Comparison of ENCODE assay signal across 29 cellular contexts in the genomic region with DNA sequence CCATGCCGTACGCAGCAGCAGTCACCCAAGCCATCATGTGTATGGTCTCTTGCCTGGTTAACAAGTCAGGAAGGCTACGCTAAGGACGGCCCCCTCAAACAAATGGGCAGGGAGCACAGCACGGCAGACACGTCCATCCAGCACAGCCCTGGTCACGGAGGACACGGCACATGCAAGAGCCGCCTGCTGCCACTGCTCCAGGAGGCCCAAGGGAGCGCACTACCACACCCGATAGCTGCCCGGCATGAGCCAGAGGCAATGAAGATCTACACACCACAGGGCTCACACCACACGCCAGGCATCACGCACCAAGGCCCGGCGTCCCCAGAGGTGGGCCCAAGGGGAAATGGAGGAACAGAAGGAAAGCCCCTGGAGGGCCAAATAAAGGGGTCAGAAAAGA.
DNase-seq lines count a peak whose midpoint lies in the region; ATAC-seq and TF ChIP-seq lines count a peak whose summit lies in the region.
"Had no signal": no experiment of that assay in that cellular context is flagged by ENCODE, and none has a peak within 500 bp of the region (broad histone marks: within the 10 kb centered on the region; RNA-seq: fewer than 3 reads in every experiment).

No MANE protein-coding gene starts in this region.

- H3K9ac ChIP-seq in BLaER1 treated with 17β-estradiol and CSF1 and Interleukin-3, amounts not matched to agents 10 nM and 100 nM, result peak overlapping the region in 3 of 11 experiments; percentile 58 to 63 (median 59); a peak in 6 of 22 replicates
- H3K9ac ChIP-seq in neuronal stem cell (ENCODE audit: low read depth, low read length, poor library complexity), result peak overlapping the region; percentile 55
- H3K9ac ChIP-seq: GM23248, SK-N-SH had no signal

- no peak overlapping the region for H2BK120ac ChIP-seq in neuronal stem cell (ENCODE audit: low read depth, low read length)

- peak overlapping the region; percentile 63 for H2BK12ac ChIP-seq in neuronal stem cell (ENCODE audit: low read length)

- peak overlapping the region; percentile 79 for H3K18ac ChIP-seq in neuronal stem cell (ENCODE audit: low read length)

- peaks cover 9% of the 10 kb centered on the region for H3K4me1 Mint-ChIP-seq in GM23338
- peaks cover 55% of the 10 kb centered on the region for H3K4me1 Mint-ChIP-seq in dendritic cell treated with granulocyte-macrophage colony-stimulating factor and Interleukin-4, amounts not matched to agents 40 ng/mL and 50 ng/mL, for 4 days (ENCODE audit: low read depth)

- 0 out of 2 replicates have a peak, but pooled peaks cover 8% of the 10 kb centered on the region for H3K79me2 ChIP-seq in GM23338 (replicated peaks; ENCODE audit: insufficient read depth)

- H2BK5ac ChIP-seq in neuronal stem cell (ENCODE audit: low read length), result no peak overlapping the region

- peaks cover 0 to 26% (median 12%) of the 10 kb centered on the region in 11 experiments; a peak in 12 of 22 replicates for H3K36me3 ChIP-seq in BLaER1 treated with 17β-estradiol and CSF1 and Interleukin-3, amounts not matched to agents 10 nM and 100 nM
- no peaks in the 10 kb centered on the region for H3K36me3 ChIP-seq in GM23338 (ENCODE audit: insufficient read depth)
- H3K36me3 ChIP-seq in neuronal stem cell (replicated peaks in 1 of 2; ENCODE audit: control insufficient read depth in 2 of 2, insufficient read depth in 2 of 2, low read length in 2 of 2), result peaks cover 2 to 4% of the 10 kb centered on the region in 2 donors
- H3K36me3 ChIP-seq: brain microvascular endothelial cell, esophagus squamous epithelium, heart left ventricle, left ventricle myocardium inferior, ovary had no signal

- peak overlapping the region; percentile 74; the same call in 1 of the 2 replicates for H3K27ac Mint-ChIP-seq in GM23338
- H3K27ac Mint-ChIP-seq in dendritic cell treated with granulocyte-macrophage colony-stimulating factor and Interleukin-4, amounts not matched to agents 40 ng/mL and 50 ng/mL, for 4 days, result peak overlapping the region; percentile 9
- H3K27ac Mint-ChIP-seq: HFFc6 had no signal

- H4K8ac ChIP-seq in neuronal stem cell (ENCODE audit: low read depth, low read length), result peak overlapping the region; percentile 76

- no peak overlapping the region for H3K4me3 ChIP-seq in BLaER1 treated with 17β-estradiol and CSF1 and Interleukin-3, amounts not matched to agents 10 nM and 100 nM
- H3K4me3 ChIP-seq in GM23338 (no peak overlapping the region), neuronal stem cell (ENCODE audit: low read length in 2 of 2) (no peak overlapping the region)
- H3K4me3 ChIP-seq: dorsolateral prefrontal cortex, esophagus squamous epithelium, GM23248, heart left ventricle, left ventricle myocardium inferior, ovary, PC-9 had no signal

- no peaks in the 10 kb centered on the region for H3K9me2 ChIP-seq in GM23338 (ENCODE audit: insufficient read depth)
- H3K9me2 ChIP-seq: SK-N-SH had no signal

- H4K91ac ChIP-seq in neuronal stem cell (ENCODE audit: low read depth, low read length, poor library complexity), result no peak overlapping the region

- DNase-seq in GM23338 (ENCODE audit: low spot score) (no peak), neuronal stem cell (ENCODE audit: low spot score) (no peak), G401 (ENCODE audit: low spot score) (no peak)
- DNase-seq in activated T-cell treated with anti-CD3 and anti-CD28 coated beads, Interleukin-2, amount 50 U/mL, for 48 hours, result no peak
- DNase-seq: activated CD4-positive, alpha-beta T cell treated with anti-CD3 and anti-CD28 coated beads, Interleukin-2, amount 50 U/mL, for 4 hours; activated naive CD4-positive, alpha-beta T cell treated with Interleukin-2 at 50 U/mL for 16 hours; amniotic stem cell; brain microvascular endothelial cell; DMS79 treated with DMSO at 0.1 percent for 48 hours; dorsolateral prefrontal cortex; esophagus squamous epithelium; foreskin keratinocyte; GM23248; heart left ventricle; HFFc6; islet precursor cell; KBM-7; left ventricle myocardium inferior; NCI-H1436 treated with DMSO at 0.1 percent for 48 hours; NCI-H226; NCI-H526 treated with DMSO at 0.1 percent for 48 hours; PC-9; SK-N-SH; stimulated activated CD4-positive, alpha-beta T cell treated with anti-CD3 and anti-CD28 coated beads, Interleukin-15, amount 100 ng/mL, for 24 hours; stimulated activated CD4-positive, alpha-beta T cell treated with anti-CD3 and anti-CD28 coated beads, Interleukin-4, amount 100 ng/mL, for 4 hours had no signal

- H3K4me3 Mint-ChIP-seq in GM23338, result no peak overlapping the region
- H3K4me3 Mint-ChIP-seq in dendritic cell treated with granulocyte-macrophage colony-stimulating factor and Interleukin-4, amounts not matched to agents 40 ng/mL and 50 ng/mL, for 4 days, result no peak overlapping the region
- H3K4me3 Mint-ChIP-seq: HFFc6 had no signal

- H3K36me3 Mint-ChIP-seq in GM23338 (ENCODE audit: low read depth), result peaks cover 14% of the 10 kb centered on the region
- H3K36me3 Mint-ChIP-seq in dendritic cell treated with granulocyte-macrophage colony-stimulating factor and Interleukin-4, amounts not matched to agents 40 ng/mL and 50 ng/mL, for 4 days (ENCODE audit: low read depth), result peaks cover 50% of the 10 kb centered on the region

- peaks cover 0 to 34% (median 0%) of the 10 kb centered on the region in 11 experiments; a peak in 8 of 22 replicates for H3K27me3 ChIP-seq in BLaER1 treated with 17β-estradiol and CSF1 and Interleukin-3, amounts not matched to agents 10 nM and 100 nM
- H3K27me3 ChIP-seq in GM23338 (ENCODE audit: insufficient read depth), result no peaks in the 10 kb centered on the region
- H3K27me3 ChIP-seq in neuronal stem cell (ENCODE audit: control insufficient read depth in 3 of 3, insufficient read depth in 3 of 3, low read depth in 1 of 3, low read length in 3 of 3), result no peaks in the 10 kb centered on the region
- H3K27me3 ChIP-seq: brain microvascular endothelial cell, dorsolateral prefrontal cortex, esophagus squamous epithelium, foreskin keratinocyte, heart left ventricle, ovary had no signal

- H3K4me1 ChIP-seq in BLaER1 treated with 17β-estradiol and CSF1 and Interleukin-3, amounts not matched to agents 10 nM and 100 nM, result peaks cover 47 to 100% (median 95%) of the 10 kb centered on the region in 10 experiments
- no peaks in the 10 kb centered on the region for H3K4me1 ChIP-seq in GM23338 (ENCODE audit: insufficient read depth)
- peaks cover 10 to 26% of the 10 kb centered on the region in 2 donors for H3K4me1 ChIP-seq in neuronal stem cell (ENCODE audit: control insufficient read depth in 2 of 2, insufficient read depth in 1 of 2, low read depth in 1 of 2, low read length in 2 of 2)
- H3K4me1 ChIP-seq: foreskin keratinocyte had no signal

- peak overlapping the region; percentile 46 for H3K23ac ChIP-seq in neuronal stem cell (ENCODE audit: low read depth, low read length, poor library complexity)

- H3K9me3 Mint-ChIP-seq in GM23338, result no peaks in the 10 kb centered on the region
- H3K9me3 Mint-ChIP-seq in dendritic cell treated with granulocyte-macrophage colony-stimulating factor and Interleukin-4, amounts not matched to agents 40 ng/mL and 50 ng/mL, for 4 days, result no peaks in the 10 kb centered on the region
- H3K9me3 Mint-ChIP-seq: HFFc6 had no signal

- peak overlapping the region; percentile 38 for H3K4ac ChIP-seq in neuronal stem cell (ENCODE audit: low read length)

- H4K20me1 ChIP-seq in BLaER1 treated with 17β-estradiol and CSF1 and Interleukin-3, amounts not matched to agents 10 nM and 100 nM, result peaks cover 63 to 100% (median 100%) of the 10 kb centered on the region in 11 experiments
- H4K20me1 ChIP-seq in GM23338 (replicated peaks; ENCODE audit: insufficient read depth), result no peaks in the 10 kb centered on the region

- in situ Hi-C loops in G401 (cut with HindIII; ENCODE audit: low sequenced_read_pairs), result no loop called here

- H2AK5ac ChIP-seq in neuronal stem cell (ENCODE audit: low read depth, low read length), result peak overlapping the region; percentile 42

- intact Hi-C loops in dendritic cell treated with granulocyte-macrophage colony-stimulating factor and Interleukin-4, amounts not matched to agents 40 ng/mL and 50 ng/mL, for 4 days (cut with micrococcal nuclease), result no loop called here

- H3K14ac ChIP-seq in neuronal stem cell (ENCODE audit: low read length), result no peak overlapping the region

- H3K27ac ChIP-seq in BLaER1 treated with 17β-estradiol and CSF1 and Interleukin-3, amounts not matched to agents 10 nM and 100 nM, result peak overlapping the region in 4 of 11 experiments; percentile 50 to 72 (median 62); a peak in 6 of 22 replicates
- no peak overlapping the region for H3K27ac ChIP-seq in GM23338 (ENCODE audit: low read depth)
- no peak overlapping the region for H3K27ac ChIP-seq in neuronal stem cell (replicated peaks; ENCODE audit: low read length)
- H3K27ac ChIP-seq: brain microvascular endothelial cell, esophagus squamous epithelium, foreskin keratinocyte, heart left ventricle, left ventricle myocardium inferior, ovary, PC-9 had no signal

- H2BK15ac ChIP-seq in neuronal stem cell (ENCODE audit: low read length), result peak overlapping the region; percentile 42

- H2AFZ ChIP-seq in GM23338, result no peak overlapping the region
- H2AFZ ChIP-seq in neuronal stem cell (ENCODE audit: low read length), result no peak overlapping the region
- H2AFZ ChIP-seq: GM23248, PC-9 had no signal

- no peaks in the 10 kb centered on the region for H3F3A ChIP-seq in GM23338 (replicated peaks; ENCODE audit: low read depth)

- no CpG with 5 or more reads among the region's 16 CpGs for WGBS in neuronal stem cell (ENCODE audit: extremely low coverage in 2 of 2, insufficient read length in 2 of 2, insufficient replicate concordance in 1 of 2), 2 donors

- no peak for TF ChIP-seq CTCF in GM23338 (conservative IDR thresholded peaks at IDR 0.05; ENCODE audit: low read depth in 2 of 2)

- no peaks in the 10 kb centered on the region for H3K9me3 ChIP-seq in BLaER1 treated with 17β-estradiol and CSF1 and Interleukin-3, amounts not matched to agents 10 nM and 100 nM (replicated peaks in 1 of 11)
- no peaks in the 10 kb centered on the region for H3K9me3 ChIP-seq in neuronal stem cell (replicated peaks in 1 of 2; ENCODE audit: control insufficient read depth in 2 of 2, insufficient read depth in 1 of 2, low read depth in 1 of 2, low read length in 2 of 2)
- H3K9me3 ChIP-seq: esophagus squamous epithelium, heart left ventricle, left ventricle myocardium inferior, ovary, SK-N-SH had no signal

- ATAC-seq in GM23338, result no peak
- no peak for ATAC-seq in GM19395 (IDR thresholded peaks at IDR 0.05; ENCODE audit: unreplicated experiment)
- ATAC-seq: foreskin keratinocyte, heart left ventricle had no signal

- H3K27me3 Mint-ChIP-seq in GM23338 (ENCODE audit: insufficient read depth, low read depth, poor library complexity), result peaks cover 17% of the 10 kb centered on the region
- H3K27me3 Mint-ChIP-seq in dendritic cell treated with granulocyte-macrophage colony-stimulating factor and Interleukin-4, amounts not matched to agents 40 ng/mL and 50 ng/mL, for 4 days, result no peaks in the 10 kb centered on the region

- peak overlapping the region; percentile 79 to 96 (median 88) for H3K4me2 ChIP-seq in BLaER1 treated with 17β-estradiol and CSF1 and Interleukin-3, amounts not matched to agents 10 nM and 100 nM
- H3K4me2 ChIP-seq in GM23338 (no peak overlapping the region), neuronal stem cell (ENCODE audit: insufficient read depth, low read length, poor library complexity, severe bottlenecking) (no peak overlapping the region)
- H3K4me2 ChIP-seq: PC-9, SK-N-SH had no signal

- peaks cover 19% of the 10 kb centered on the region for H3K79me1 ChIP-seq in neuronal stem cell (ENCODE audit: low read depth, low read length)

Comparison
In these comparisons a context has a peak if more than half of its experiments do, and no peak if none do; other contexts are left out.
1. H3K4me2 ChIP-seq: peak in BLaER1 treated with 17β-estradiol and CSF1 and Interleukin-3, amounts not matched to agents 10 nM and 100 nM (11 of 11); none in GM23338 (single experiment) and neuronal stem cell (single experiment).